ENCODE assay signal across 5 cellular contexts in genomic region chr1:4666683-4667082, GRCh38. TPM values are rescaled to one million over a fixed set of nuclear protein-coding genes. Genes with fewer than 3 reads are reported as not detected.
"Had no signal": no experiment of that assay in that cellular context is flagged by ENCODE, and none has a peak within 500 bp of the region (broad histone marks: within the 10 kb centered on the region; RNA-seq: fewer than 3 reads in every experiment).

No MANE protein-coding gene starts in this region.

RNA-seq across cellular contexts. Expression of gene AJAP1, which starts 12.3 kb away (rescaled TPM):
- total RNA-seq: activated B cell treated with CpG ODN at 0.5 μM for 24 hours; activated CD4-positive, alpha-beta T cell treated with anti-CD3 and anti-CD28 coated beads, Interleukin-2, amount 10 ng/mL, durations not matched to agents 24 days and 14 days; activated CD8-positive, alpha-beta memory T cell treated with anti-CD3 and anti-CD28 coated beads, Interleukin-2, amount 10 ng/mL, durations not matched to agents 7 days and 5 days; activated T-helper 1 cell treated with anti-CD3 and anti-CD28 coated beads, Interleukin-12 subunit alpha, Interleukin-12 subunit beta, Interleukin-2, Interleukin-4 antibody, amounts not matched to agents 30 ng/mL and 10 ng/mL and 1 ng/mL, durations not matched to agents 14 hours and 24 hours and 36 hours; T-helper 17 cell had no signal
